In genomic region chr14:104512771-104513640, GRCh38 we compare ENCODE assay signal across 14 cellular contexts.
DNase-seq lines count a peak whose midpoint lies in the region; ATAC-seq and TF ChIP-seq lines count a peak whose summit lies in the region.
"Had no signal": no experiment of that assay in that cellular context is flagged by ENCODE, and none has a peak within 500 bp of the region (broad histone marks: within the 10 kb centered on the region; RNA-seq: fewer than 3 reads in every experiment).

No MANE protein-coding gene starts in this region.

- peaks cover 11% of the 10 kb centered on the region for H3K9me3 Mint-ChIP-seq in osteocyte (ENCODE audit: unreplicated experiment)

- no peaks in the 10 kb centered on the region for H3K36me3 Mint-ChIP-seq in osteocyte (ENCODE audit: unreplicated experiment)

- no peaks in the 10 kb centered on the region for H3K4me1 Mint-ChIP-seq in osteocyte (ENCODE audit: unreplicated experiment)

- TF ChIP-seq CTCF in osteocyte (IDR thresholded peaks at IDR 0.05): no peak

- ATAC-seq in HG02588 (IDR thresholded peaks at IDR 0.05; ENCODE audit: unreplicated experiment): no peak
- ATAC-seq in HG03139 (IDR thresholded peaks at IDR 0.05; ENCODE audit: unreplicated experiment): no peak

- H3K27me3 Mint-ChIP-seq in osteocyte (ENCODE audit: unreplicated experiment): no peaks in the 10 kb centered on the region

- no peak overlapping the region for H3K4me3 Mint-ChIP-seq in osteocyte (ENCODE audit: unreplicated experiment)

- no peak overlapping the region for H3K27ac Mint-ChIP-seq in osteocyte (ENCODE audit: unreplicated experiment)

- peak; percentile 35 for DNase-seq in activated CD8-positive, alpha-beta memory T cell treated with anti-CD3 and anti-CD28 coated beads for 24 hours
- no peak for DNase-seq in activated CD8-positive, alpha-beta memory T cell treated with anti-CD3 and anti-CD28 coated beads, Interleukin-2, amount 50 U/mL, for 4 hours
- DNase-seq in NCI-H1694 (lab: John Stamatoyannopoulos, UW) (peak; percentile 84), ecto neural progenitor cell (ENCODE audit: low spot score) (peak; percentile 32), osteocyte (ENCODE audit: extremely low spot score, unreplicated experiment) (peak; percentile 79), NCI-H187 treated with DMSO at 0.1 percent for 48 hours (lab: John Stamatoyannopoulos, UW) (no peak)
- DNase-seq: 8988T, GF-D8, IMR-90, Kasumi-1, NCI-H1105, NCI-H1930 had no signal

Comparison
In these comparisons a context has a peak if more than half of its experiments do, and no peak if none do; other contexts are left out.
1. DNase-seq: peak in activated CD8-positive, alpha-beta memory T cell treated with anti-CD3 and anti-CD28 coated beads for 24 hours (single experiment), NCI-H1694 (single experiment), ecto neural progenitor cell (single experiment) and osteocyte (single experiment); none in activated CD8-positive, alpha-beta memory T cell treated with anti-CD3 and anti-CD28 coated beads, Interleukin-2, amount 50 U/mL, for 4 hours (single experiment) and NCI-H187 treated with DMSO at 0.1 percent for 48 hours (single experiment).